ENCODE assay signal across 8 cellular contexts in genomic region chr7:151057989-151058765, GRCh38. TPM values are rescaled to one million over a fixed set of nuclear protein-coding genes. Genes with fewer than 3 reads are reported as not detected.
DNase-seq lines count a peak whose midpoint lies in the region; ATAC-seq and TF ChIP-seq lines count a peak whose summit lies in the region.

No MANE protein-coding gene starts in this region.

- H2AK5ac ChIP-seq in IMR-90 (ENCODE audit: low read depth, low read length) = peak overlapping the region; percentile 95

- H2BK5ac ChIP-seq in IMR-90 (ENCODE audit: low read depth, low read length, poor library complexity, severe bottlenecking) = peak overlapping the region; percentile 94

- 0% methylated on average over 16 of the region's 46 CpGs; no CpG with 5 or more reads in 1 of the 2 experiments for WGBS in IMR-90 (ENCODE audit: extremely low coverage in 2 of 2, insufficient read length in 1 of 2), 2 experiments

- peaks cover 12% of the 10 kb centered on the region; the same call in 1 of the 2 replicates for H3K9me1 ChIP-seq in IMR-90 (ENCODE audit: insufficient read depth, low read length)

- H3K14ac ChIP-seq in IMR-90 (replicated peaks; ENCODE audit: low read depth, low read length) = peak overlapping the region; percentile 97

- peaks cover 14% of the 10 kb centered on the region; the same call in 1 of the 2 replicates for H3K79me2 ChIP-seq in OCI-LY7 (ENCODE audit: insufficient read depth, low read depth, low read length)

- H2BK20ac ChIP-seq in IMR-90 (ENCODE audit: low read depth, low read length) = peak overlapping the region; percentile 18

- H3K4me3 ChIP-seq in IMR-90 (ENCODE audit: insufficient read depth, low read depth, low read length) (peak overlapping the region; percentile 38), OCI-LY7 (ENCODE audit: low read depth, low read length, poor library complexity, severe bottlenecking) (peak overlapping the region; percentile 98), epithelial cell of esophagus (ENCODE audit: low read length) (peak overlapping the region; percentile 96), mononuclear cell (ENCODE audit: low read length) (peak overlapping the region; percentile 84)

- H3K4me1 ChIP-seq in IMR-90 (ENCODE audit: control insufficient read depth, insufficient read depth, low read length) (peaks cover 40% of the 10 kb centered on the region), OCI-LY7 (ENCODE audit: insufficient read depth, low read length, poor library complexity, severe bottlenecking) (peaks cover 37% of the 10 kb centered on the region), mononuclear cell (ENCODE audit: insufficient read depth, low read length) (peaks cover 40% of the 10 kb centered on the region)

- CTCF ChIA-PET in IMR-90 (lab: Yijun Ruan, JAX) (interaction anchor here (0.8 kb wide), 1 partner anchor 1771 kb away, joined by 3 read pairs; no protein-coding TSS in a partner anchor), OCI-LY7 (lab: Charles Lee; ENCODE audit: unreplicated experiment) (interaction anchor here (0.6 to 1.1 kb wide), 2 partner anchors 27 to 1060 kb away, joined by 3 to 4 read pairs; no protein-coding TSS in a partner anchor)

- peak overlapping the region; percentile 95 for H2AK9ac ChIP-seq in IMR-90 (replicated peaks; ENCODE audit: low read depth, low read length, poor library complexity)

- H2BK15ac ChIP-seq in IMR-90 (ENCODE audit: low read depth, low read length) = peak overlapping the region; percentile 69; the same call in 2 of the 3 replicates

- H4K5ac ChIP-seq in IMR-90 (ENCODE audit: low read depth, low read length) = peak overlapping the region; percentile 80

- no TSS peak for BruUV-seq in IMR-90 (replicated peaks; lab: Mats Ljungman, UMichigan)
- BruUV-seq in OCI-LY7 (replicated peaks; lab: Mats Ljungman, UMichigan) = no TSS peak

- no peaks in the 10 kb centered on the region for H3K9me2 ChIP-seq in OCI-LY7 (ENCODE audit: insufficient read depth, low read length)

- H2AFZ ChIP-seq in IMR-90 (replicated peaks; ENCODE audit: low read length, poor library complexity) (peak overlapping the region; percentile 92), OCI-LY7 (ENCODE audit: low read length) (peak overlapping the region; percentile 87; the same call in 1 of the 2 replicates)

- peak overlapping the region; percentile 52 for H3K18ac ChIP-seq in IMR-90 (ENCODE audit: low read depth, low read length)

- TF ChIP-seq RAD21 in IMR-90 (IDR thresholded peaks at IDR 0.05; ENCODE audit: low read length) = no peak

- H3K36me3 ChIP-seq in IMR-90 (ENCODE audit: control insufficient read depth, insufficient read depth, low read length) (no peaks in the 10 kb centered on the region), OCI-LY7 (ENCODE audit: insufficient read depth, low read length) (peaks cover 8% of the 10 kb centered on the region)

- TF ChIP-seq CTCF in IMR-90 (conservative IDR thresholded peaks at IDR 0.05; ENCODE audit: low read depth, low read length) (no peak), OCI-LY7 (conservative IDR thresholded peaks at IDR 0.05; ENCODE audit: low read length) (no peak), epithelial cell of esophagus (IDR thresholded peaks at IDR 0.05; ENCODE audit: insufficient read depth, low read depth, low read length, missing control alignments) (no peak)

- dilution Hi-C loops in IMR-90 (cut with HindIII; ENCODE audit: low sequenced_read_pairs, unreplicated experiment) = no loop called here

- intact Hi-C loops in IMR-90 (cut with micrococcal nuclease) = loop anchor here (2.0 kb wide), 1 partner anchor 23 kb away; the partner anchor contains the start of gene FASTK
- intact Hi-C loops in OCI-LY7 (cut with micrococcal nuclease; ENCODE audit: unreplicated experiment) = loop anchor here (1.0 kb wide), 1 partner anchor 30 kb away; the partner anchor contains the start of gene ABCB8

- H3K4me2 ChIP-seq in IMR-90 (ENCODE audit: low read depth, low read length) (peak overlapping the region; percentile 80), OCI-LY7 (ENCODE audit: low read length) (peak overlapping the region; percentile 98)

- H3K27ac ChIP-seq in IMR-90 (ENCODE audit: insufficient read depth, low read length) (peak overlapping the region; percentile 91), OCI-LY7 (ENCODE audit: low read depth, low read length, poor library complexity, severe bottlenecking) (peak overlapping the region; percentile 70)

- peaks cover 18% of the 10 kb centered on the region for H4K20me1 ChIP-seq in IMR-90 (ENCODE audit: insufficient read depth, low read length)
- H4K20me1 ChIP-seq in OCI-LY7 (ENCODE audit: insufficient read depth, low read length) = no peaks in the 10 kb centered on the region

- peak overlapping the region; percentile 84 for H2BK120ac ChIP-seq in IMR-90 (ENCODE audit: low read depth, low read length)

- H3K56ac ChIP-seq in IMR-90 (ENCODE audit: extremely low read depth, insufficient read depth, low read length) = peak overlapping the region; percentile 95

- POLR2A ChIA-PET in IMR-90 (lab: Charles Lee; ENCODE audit: unreplicated experiment) = interaction anchor here (0.6 kb wide), 1 partner anchor 51 kb away, joined by 6 read pairs; no protein-coding TSS in a partner anchor
- POLR2A ChIA-PET in OCI-LY7 (lab: Charles Lee) = interaction anchor here (0.7 to 1.3 kb wide), 5 partner anchors 8 to 51 kb away, joined by 3 read pairs; partner anchors contain the start of genes ABCB8 and TMUB1

- H3K79me1 ChIP-seq in IMR-90 (ENCODE audit: low read depth in 1 of 2, low read length in 2 of 2) = peaks cover 20 to 55% of the 10 kb centered on the region in 2 experiments

- peak overlapping the region; percentile 82 for H3K9ac ChIP-seq in IMR-90 (ENCODE audit: low read depth, low read length)

- no peaks in the 10 kb centered on the region for H3K9me3 ChIP-seq in IMR-90 (ENCODE audit: control insufficient read depth, insufficient read depth, low read length)
- no peaks in the 10 kb centered on the region for H3K9me3 ChIP-seq in OCI-LY7 (ENCODE audit: low read length)
- no peaks in the 10 kb centered on the region for H3K9me3 ChIP-seq in mononuclear cell (ENCODE audit: low read depth, low read length)

- H3K23ac ChIP-seq in IMR-90 (ENCODE audit: low read depth, low read length) = peak overlapping the region; percentile 91

- peak overlapping the region; percentile 98 for H4K91ac ChIP-seq in IMR-90 (ENCODE audit: insufficient read depth, low read depth, low read length)

- TF ChIP-seq POLR2A in IMR-90 (IDR thresholded peaks at IDR 0.05; ENCODE audit: low read depth, low read length) = no peak; the same call in 1 of the 2 replicates

- peak overlapping the region; percentile 94 to 100 for H4K8ac ChIP-seq in IMR-90 (ENCODE audit: low read depth in 2 of 2, low read length in 2 of 2)

- in situ Hi-C loops in IMR-90 (cut with MboI; ENCODE audit: low sequenced_read_pairs) = no loop called here

- DNase-seq in DMS114 treated with DMSO at 0.1 percent for 48 hours (lab: John Stamatoyannopoulos, UW; ENCODE audit: unreplicated experiment) = peak; percentile 98
- peak; percentile 100 for DNase-seq in IMR-90
- peak; percentile 99 for DNase-seq in OCI-LY7 (ENCODE audit: low spot score)
- peak; percentile 93 for DNase-seq in activated T-cell treated with anti-CD3 and anti-CD28 coated beads for 4 hours
- peak; percentile 100 for DNase-seq in epithelial cell of esophagus (ENCODE audit: low read depth)
- DNase-seq in stimulated activated CD8-positive, alpha-beta memory T cell treated with anti-CD3 and anti-CD28 coated beads, Interleukin-2, amount 100 ng/mL, for 48 hours (ENCODE audit: low read depth in 2 of 2) = peak; percentile 93 to 96

- H3K4ac ChIP-seq in IMR-90 (ENCODE audit: low read depth, low read length) = peak overlapping the region; percentile 97

- no peaks in the 10 kb centered on the region for H3K27me3 ChIP-seq in IMR-90 (ENCODE audit: control insufficient read depth, insufficient read depth, low read length)
- H3K27me3 ChIP-seq in mononuclear cell (ENCODE audit: insufficient read depth, low read length) = no peaks in the 10 kb centered on the region

- ATAC-seq in GM21529 (IDR thresholded peaks at IDR 0.05; ENCODE audit: unreplicated experiment) = peak; percentile 86
- peak; percentile 86 for ATAC-seq in IMR-90 (ENCODE audit: low read depth)

TF ChIP-seq in IMR-90, 13 proteins besides CTCF, POLR2A, EP300 and RAD21 (continues in another document):
- no peak for TF ChIP-seq CEBPB (IDR thresholded peaks at IDR 0.05; ENCODE audit: low read depth, low read length)

RNA-seq across cellular contexts. Expression of gene CDK5, which starts 0.5 kb away (rescaled TPM):
- total RNA-seq in IMR-90 (2012; rRNA removed) (22.4 and 24.7 TPM in 2 replicates), OCI-LY7 (2022) (23.1 and 23.7 TPM in 2 replicates), mononuclear cell (3.7 TPM)
- polyA plus RNA-seq in IMR-90 (2012; rRNA removed) = 34.8 and 45.6 TPM in 2 replicates
- 29.1 and 41.6 TPM in 2 replicates for polyA plus RNA-seq in IMR-90 (2012; cell fraction: cytosol; rRNA removed)
- polyA plus RNA-seq in IMR-90 (2012; cell fraction: nucleus; rRNA removed; ENCODE audit: low replicate concordance) = 16.0 and 19.1 TPM in 2 replicates
- total RNA-seq in OCI-LY7 (2014; rRNA removed; shearing (Covaris generic)) = 30.9 and 35.2 TPM in 2 replicates

RNA-seq across cellular contexts. Expression of gene SLC4A2, which starts 1.2 kb away (rescaled TPM):
- total RNA-seq in IMR-90 (2012; rRNA removed) = 25.3 and 29.6 TPM in 2 replicates
- 91.0 and 112 TPM in 2 replicates for polyA plus RNA-seq in IMR-90 (2012; rRNA removed)
- 70.2 and 89.3 TPM in 2 replicates for polyA plus RNA-seq in IMR-90 (2012; cell fraction: cytosol; rRNA removed)
- 205 and 510 TPM in 2 replicates for polyA plus RNA-seq in IMR-90 (2012; cell fraction: nucleus; rRNA removed; ENCODE audit: low replicate concordance)
- 64.2 and 112 TPM in 2 replicates for total RNA-seq in OCI-LY7 (2014; rRNA removed; shearing (Covaris generic))
- 81.4 and 86.0 TPM in 2 replicates for total RNA-seq in OCI-LY7 (2022)
- 9.4 TPM for total RNA-seq in mononuclear cell

RNA-seq across cellular contexts. Expression of gene ASIC3, which starts 9.8 kb away (rescaled TPM):
- total RNA-seq in IMR-90 (2012; rRNA removed) (not detected in 2 replicates), OCI-LY7 (2022) (14.8 and 22.3 TPM in 2 replicates), mononuclear cell (0.84 TPM)
- 0.70 and 0.74 TPM in 2 replicates for polyA plus RNA-seq in IMR-90 (2012; rRNA removed)
- polyA plus RNA-seq in IMR-90 (2012; cell fraction: cytosol; rRNA removed) = 0.21 and 0.38 TPM in 2 replicates
- polyA plus RNA-seq in IMR-90 (2012; cell fraction: nucleus; rRNA removed; ENCODE audit: low replicate concordance) = 4.8 and 9.1 TPM in 2 replicates
- 3.3 and 7.9 TPM in 2 replicates for total RNA-seq in OCI-LY7 (2014; rRNA removed; shearing (Covaris generic))

RNA-seq across cellular contexts. Expression of gene FASTK, which starts 22.4 kb away (rescaled TPM):
- total RNA-seq in IMR-90 (2012; rRNA removed) (41.9 and 53.8 TPM in 2 replicates), OCI-LY7 (2022) (87.7 and 90.5 TPM in 2 replicates), mononuclear cell (33.6 TPM)
- 115 and 127 TPM in 2 replicates for polyA plus RNA-seq in IMR-90 (2012; rRNA removed)
- 99.0 and 130 TPM in 2 replicates for polyA plus RNA-seq in IMR-90 (2012; cell fraction: cytosol; rRNA removed)
- 430 and 1,164 TPM in 2 replicates for polyA plus RNA-seq in IMR-90 (2012; cell fraction: nucleus; rRNA removed; ENCODE audit: low replicate concordance)
- total RNA-seq in OCI-LY7 (2014; rRNA removed; shearing (Covaris generic)) = 114 and 118 TPM in 2 replicates

RNA-seq across cellular contexts. Expression of gene TMUB1, which starts 25.1 kb away (rescaled TPM):
- total RNA-seq in IMR-90 (2012; rRNA removed) (6.8 and 7.8 TPM in 2 replicates), OCI-LY7 (2022) (53.2 and 59.6 TPM in 2 replicates), mononuclear cell (20.0 TPM)
- polyA plus RNA-seq in IMR-90 (2012; rRNA removed) = 29.8 and 38.3 TPM in 2 replicates
- 24.3 and 48.1 TPM in 2 replicates for polyA plus RNA-seq in IMR-90 (2012; cell fraction: cytosol; rRNA removed)
- polyA plus RNA-seq in IMR-90 (2012; cell fraction: nucleus; rRNA removed; ENCODE audit: low replicate concordance) = 34.7 and 60.3 TPM in 2 replicates
- total RNA-seq in OCI-LY7 (2014; rRNA removed; shearing (Covaris generic)) = 38.6 and 56.0 TPM in 2 replicates

Comparison
In these comparisons a context has a peak if more than half of its experiments do, and no peak if none do; other contexts are left out.
1. Peak in every context shown above with its lines: DNase-seq, ATAC-seq, H3K4me3 ChIP-seq and H3K27ac ChIP-seq.
2. H3K4me3 ChIP-seq: peak in every context shown above with its lines; median percentile 98 in OCI-LY7; 96 in epithelial cell of esophagus; 84 in mononuclear cell; 38 in IMR-90.